1 cellular context compared by ENCODE assay signal in genomic region chr20:64035933-64036345, GRCh38.
TF ChIP-seq lines count a peak whose summit lies in the region.

Gene C20orf204, plus strand, starts transcription at chr20:64036182. Its CDS starts 142 bp downstream, at chr20:64036324.

TF ChIP-seq in HepG2, 621 proteins besides CTCF, POLR2A, EP300 and RAD21 (continued from another document and continues in another):
- TF ChIP-seq HMGXB3 (CRISPR knock-in tag; IDR thresholded peaks at IDR 0.05; ENCODE audit: borderline replicate concordance): no peak
- TF ChIP-seq ZFP36L1 (CRISPR knock-in tag; IDR thresholded peaks at IDR 0.05): peak; percentile 87; the same call in 1 of the 2 replicates
- TF ChIP-seq TRAFD1 (CRISPR knock-in tag; IDR thresholded peaks at IDR 0.05; ENCODE audit: borderline replicate concordance): peak; percentile 93; the same call in 1 of the 2 replicates
- no peak for TF ChIP-seq TEF (CRISPR knock-in tag; IDR thresholded peaks at IDR 0.05)
- no peak for TF ChIP-seq FUBP1 (CRISPR knock-in tag; IDR thresholded peaks at IDR 0.05; ENCODE audit: borderline replicate concordance)
- TF ChIP-seq ZNF605 (CRISPR knock-in tag; IDR thresholded peaks at IDR 0.05): no peak
- TF ChIP-seq MLX (CRISPR knock-in tag; IDR thresholded peaks at IDR 0.05): no peak; the same call in 1 of the 2 replicates
- TF ChIP-seq HMGXB4 (CRISPR knock-in tag; IDR thresholded peaks at IDR 0.05; ENCODE audit: borderline replicate concordance in 1 of 2, low read depth in 1 of 2): peak; percentile 77 to 80; a peak in 2 of 4 replicates
- no peak for TF ChIP-seq TRIM22 (IDR thresholded peaks at IDR 0.05)
- no peak for TF ChIP-seq SETDB1 (CRISPR knock-in tag; IDR thresholded peaks at IDR 0.05; ENCODE audit: borderline replicate concordance)
- TF ChIP-seq ZNF281 (CRISPR knock-in tag; IDR thresholded peaks at IDR 0.05; ENCODE audit: borderline replicate concordance): peak; percentile 96
- peak; percentile 36; the same call in 1 of the 2 replicates for TF ChIP-seq ZC3H4 (CRISPR knock-in tag; IDR thresholded peaks at IDR 0.05; ENCODE audit: borderline replicate concordance)
- no peak for TF ChIP-seq ZNF546 (CRISPR knock-in tag; conservative IDR thresholded peaks at IDR 0.05)
- TF ChIP-seq TSC22D2 (CRISPR knock-in tag; IDR thresholded peaks at IDR 0.05; ENCODE audit: borderline replicate concordance): peak; percentile 31; the same call in 1 of the 2 replicates
- no peak for TF ChIP-seq PBX3 (CRISPR knock-in tag; IDR thresholded peaks at IDR 0.05; ENCODE audit: borderline replicate concordance)
- TF ChIP-seq ZNF674 (CRISPR knock-in tag; IDR thresholded peaks at IDR 0.05; ENCODE audit: low read depth): peak; percentile 78; the same call in 1 of the 2 replicates
- TF ChIP-seq KMT2B (CRISPR knock-in tag; IDR thresholded peaks at IDR 0.05): no peak
- 0 out of 2 replicates have a peak, but pooled peaks have one; percentile 14 for TF ChIP-seq NFE2L1 (CRISPR knock-in tag; IDR thresholded peaks at IDR 0.05; ENCODE audit: borderline replicate concordance)
- peak; percentile 94 for TF ChIP-seq IKZF5 (CRISPR knock-in tag; IDR thresholded peaks at IDR 0.05)
- peak; percentile 41 for TF ChIP-seq SMAD3 (CRISPR knock-in tag; IDR thresholded peaks at IDR 0.05)
- 0 out of 2 replicates have a peak, but pooled peaks have one; percentile 54 for TF ChIP-seq EEA1 (CRISPR knock-in tag; IDR thresholded peaks at IDR 0.05; ENCODE audit: borderline replicate concordance)
- no peak for TF ChIP-seq SMARCE1 (IDR thresholded peaks at IDR 0.05; ENCODE audit: borderline replicate concordance)
- TF ChIP-seq RFXAP (CRISPR knock-in tag; IDR thresholded peaks at IDR 0.05; ENCODE audit: borderline replicate concordance): peak; percentile 85
- TF ChIP-seq ZNF878 (CRISPR knock-in tag; IDR thresholded peaks at IDR 0.05): no peak
- no peak for TF ChIP-seq IKZF4 (CRISPR knock-in tag; IDR thresholded peaks at IDR 0.05; ENCODE audit: borderline replicate concordance, low read depth, not compliant biosample characterization)
- no peak for TF ChIP-seq NPAS2 (CRISPR knock-in tag; IDR thresholded peaks at IDR 0.05; ENCODE audit: borderline replicate concordance)
- no peak for TF ChIP-seq HNRNPH1 (optimal IDR thresholded peaks at IDR 0.05; ENCODE audit: low read depth, low read length)
- TF ChIP-seq PREB (CRISPR knock-in tag; IDR thresholded peaks at IDR 0.05): no peak
- TF ChIP-seq ZNF569 (CRISPR knock-in tag; IDR thresholded peaks at IDR 0.05; ENCODE audit: borderline replicate concordance): no peak
- TF ChIP-seq GPN1 (CRISPR knock-in tag; IDR thresholded peaks at IDR 0.05; ENCODE audit: borderline replicate concordance): no peak
- TF ChIP-seq JARID2 (CRISPR knock-in tag; IDR thresholded peaks at IDR 0.05; ENCODE audit: insufficient replicate concordance): peak; percentile 25
